In the genomic region with DNA sequence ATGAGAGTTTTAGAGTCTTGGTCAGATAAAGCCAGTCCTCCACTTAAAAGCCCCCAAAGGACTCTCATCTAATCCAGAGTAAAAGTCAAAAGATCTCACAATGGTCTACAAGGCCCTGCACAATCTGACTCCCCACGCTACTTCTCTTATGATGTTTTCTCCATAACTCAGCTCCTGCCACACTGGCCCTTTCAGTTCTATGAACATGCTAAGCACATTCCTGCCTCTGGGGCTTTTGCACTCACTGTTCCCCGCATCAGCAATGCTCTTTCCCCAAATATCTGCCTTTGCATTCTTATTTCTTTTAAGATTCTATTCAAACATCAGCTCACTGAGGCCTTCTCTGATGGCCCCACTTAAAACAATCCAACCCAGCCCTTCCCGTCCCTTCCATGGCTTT, we compare ENCODE assay signal across 7 cellular contexts. TPM values are rescaled to one million over a fixed set of nuclear protein-coding genes. Genes with fewer than 3 reads are reported as not detected.
A peak's percentile ranks its signal among the peaks of the same experiment; 100 is the strongest.
DNase-seq lines count a peak whose midpoint lies in the region; ATAC-seq and TF ChIP-seq lines count a peak whose summit lies in the region.
"Not testable (repeated sequence)": the region's sequence is repeated elsewhere in the genome, so short reads cannot be mapped to it uniquely, and the experiment has no call there.

No MANE protein-coding gene starts in this region.

- H3K27me3 ChIP-seq in cardiac muscle cell = not testable (repeated sequence)

- H3K9me3 ChIP-seq in cardiac muscle cell (ENCODE audit: low read depth) = not testable (repeated sequence)

- not testable (repeated sequence) for H3K4me3 ChIP-seq in cardiac muscle cell

- peak overlapping the region; percentile 51 for H3K27ac ChIP-seq in cardiac muscle cell

- TF ChIP-seq CTCF in cardiac muscle cell (IDR thresholded peaks at IDR 0.05; ENCODE audit: low read depth, low read length) = peak; percentile 53

- H3K9me3 Mint-ChIP-seq in activated T-cell treated with anti-CD3 and anti-CD28 coated beads, Interleukin-2, amount 50 U/mL, for 24 hours; memory B cell: not testable (repeated sequence)

- H3K4me1 ChIP-seq in cardiac muscle cell (ENCODE audit: low read depth) = not testable (repeated sequence)

- H3K27ac Mint-ChIP-seq in activated T-cell treated with anti-CD3 and anti-CD28 coated beads, Interleukin-2, amount 50 U/mL, for 24 hours; memory B cell: not testable (repeated sequence)

- peaks cover 64% of the 10 kb centered on the region for H3K4me1 Mint-ChIP-seq in activated T-cell treated with anti-CD3 and anti-CD28 coated beads, Interleukin-2, amount 50 U/mL, for 24 hours (ENCODE audit: low read depth)
- H3K4me1 Mint-ChIP-seq in memory B cell = peaks cover 39% of the 10 kb centered on the region

- ATAC-seq in memory B cell (ENCODE audit: low read depth) = peak; percentile 33
- ATAC-seq in sciatic nerve = peak; percentile 92

- H3K36me3 Mint-ChIP-seq in activated T-cell treated with anti-CD3 and anti-CD28 coated beads, Interleukin-2, amount 50 U/mL, for 24 hours (ENCODE audit: low read depth); memory B cell: not testable (repeated sequence)

- not testable (repeated sequence) for H3K36me3 ChIP-seq in cardiac muscle cell

- H3K27me3 Mint-ChIP-seq in activated T-cell treated with anti-CD3 and anti-CD28 coated beads, Interleukin-2, amount 50 U/mL, for 24 hours; memory B cell: not testable (repeated sequence)

- intact Hi-C loops in sciatic nerve (cut with DNase I) = not testable (repeated sequence)

- H3K4me3 Mint-ChIP-seq in activated T-cell treated with anti-CD3 and anti-CD28 coated beads, Interleukin-2, amount 50 U/mL, for 24 hours; memory B cell: not testable (repeated sequence)

- DNase-seq in ELF-1 (ENCODE audit: low read depth, low spot score) (peak; percentile 53), NAMALWA (ENCODE audit: low spot score) (peak; percentile 65), dermis blood vessel endothelial cell (peak; percentile 39), cardiac muscle cell (ENCODE audit: low read depth in 1 of 2, low spot score in 1 of 2) (peak; percentile 63 to 70)
- peak; percentile 20 for DNase-seq in activated T-cell treated with anti-CD3 and anti-CD28 coated beads, Interleukin-2, amount 50 U/mL, for 24 hours
- DNase-seq in memory B cell (ENCODE audit: low spot score in 2 of 2); sciatic nerve (ENCODE audit: low spot score): not testable (repeated sequence)

RNA-seq across cellular contexts. Expression of a gene that starts 41.6 kb away (rescaled TPM):
- 36.9 and 40.1 TPM in 2 replicates for total RNA-seq in dermis blood vessel endothelial cell
- 21.4 and 37.3 TPM in 2 replicates for total RNA-seq in cardiac muscle cell
- polyA plus RNA-seq in cardiac muscle cell = 22.8 and 30.9 TPM in 2 replicates
- 140 TPM for total RNA-seq in sciatic nerve
